ENCODE assay signal across 28 cellular contexts in the genomic region with DNA sequence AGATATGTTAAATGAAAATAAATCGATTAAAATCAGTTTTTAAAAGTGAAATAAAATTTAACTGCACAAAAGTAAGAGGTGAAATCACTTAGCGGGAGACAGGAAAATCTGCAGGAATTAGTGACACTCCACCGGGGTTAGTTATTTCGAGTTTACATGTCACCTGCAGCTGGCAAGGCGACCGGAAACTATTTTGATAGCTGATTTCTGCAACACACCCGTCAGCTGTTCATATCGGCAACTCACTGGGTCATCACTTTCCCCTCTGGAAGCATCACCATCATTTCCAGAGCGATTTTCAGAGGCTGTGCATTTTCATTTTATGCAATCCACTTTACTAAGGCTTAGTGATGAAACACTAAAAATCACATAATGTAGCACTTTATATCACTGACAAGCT. TPM values are rescaled to one million over a fixed set of nuclear protein-coding genes. Genes with fewer than 3 reads are reported as not detected.
"Had no signal": no experiment of that assay in that cellular context is flagged by ENCODE, and none has a peak within 500 bp of the region (broad histone marks: within the 10 kb centered on the region; RNA-seq: fewer than 3 reads in every experiment).

No MANE protein-coding gene starts in this region.

- H3K4me1 ChIP-seq: esophagus squamous epithelium had no signal

- ATAC-seq: activated CD4-positive, CD25-positive, alpha-beta regulatory T cell treated with anti-CD3 and anti-CD28 coated beads, Interleukin-2, amount 50 U/mL, for 24 hours; activated CD8-positive, alpha-beta T cell treated with anti-CD3 and anti-CD28 coated beads for 36 hours; activated T-cell treated with anti-CD3 and anti-CD28 coated beads, Interleukin-2, amount 50 U/mL, for 4 hours; activated T-helper 17 cell treated with anti-CD3 and anti-CD28 coated beads, Interleukin-2, amount 50 U/mL, for 72 hours; effector memory CD8-positive, alpha-beta T cell; gastroesophageal sphincter; WTC11 had no signal

- DNase-seq: activated CD4-positive, alpha-beta T cell treated with anti-CD3 and anti-CD28 coated beads for 48 hours; activated CD4-positive, alpha-beta T cell treated with anti-CD3 and anti-CD28 coated beads, Interleukin-2, amount 50 U/mL, for 1 hour; activated CD4-positive, alpha-beta T cell treated with anti-CD3 and anti-CD28 coated beads, Interleukin-2, amount 50 U/mL, for 48 hours; activated CD8-positive, alpha-beta memory T cell treated with anti-CD3 and anti-CD28 coated beads for 24 hours; activated CD8-positive, alpha-beta T cell treated with anti-CD3 and anti-CD28 coated beads for 36 hours; activated effector memory CD4-positive, alpha-beta T cell treated with Interleukin-2 at 50 U/mL for 16 hours; activated gamma-delta T cell treated with Interleukin-2 at 50 U/mL for 16 hours; activated naive CD4-positive, alpha-beta T cell treated with anti-CD3 and anti-CD28 coated beads, Interleukin-2, amount 50 U/mL, for 16 hours; activated naive CD4-positive, alpha-beta T cell treated with Interleukin-2 at 50 U/mL for 16 hours; activated T-cell treated with anti-CD3 and anti-CD28 coated beads, Interleukin-2, amount 50 U/mL, for 4 hours; amniotic stem cell; anterior cingulate cortex; brain microvascular endothelial cell; effector CD4-positive, alpha-beta T cell; effector memory CD8-positive, alpha-beta T cell; esophagus squamous epithelium; foreskin melanocyte; T-helper 2 cell had no signal

- H3K4me3 ChIP-seq: coronary artery, esophagus squamous epithelium, gastroesophageal sphincter had no signal

- H3K4me1 Mint-ChIP-seq: activated T-helper 17 cell treated with anti-CD3 and anti-CD28 coated beads, Interleukin-2, amount 50 U/mL, for 72 hours; central memory CD8-positive, alpha-beta T cell had no signal

- H3K9me3 Mint-ChIP-seq: activated CD8-positive, alpha-beta T cell treated with anti-CD3 and anti-CD28 coated beads for 36 hours; dendritic cell treated with granulocyte-macrophage colony-stimulating factor and Interleukin-4, amounts not matched to agents 40 ng/mL and 50 ng/mL, for 4 days; WTC11 had no signal

- H3K4me3 Mint-ChIP-seq: activated CD8-positive, alpha-beta T cell treated with anti-CD3 and anti-CD28 coated beads for 36 hours; activated naive CD8-positive, alpha-beta T cell; activated T-cell treated with anti-CD3 and anti-CD28 coated beads, Interleukin-2, amount 50 U/mL, for 4 hours; activated T-helper 17 cell treated with anti-CD3 and anti-CD28 coated beads, Interleukin-2, amount 50 U/mL, for 72 hours; central memory CD8-positive, alpha-beta T cell; dendritic cell treated with granulocyte-macrophage colony-stimulating factor and Interleukin-4, amounts not matched to agents 40 ng/mL and 50 ng/mL, for 4 days; effector memory CD8-positive, alpha-beta T cell; WTC11 had no signal

- H3K27me3 Mint-ChIP-seq: activated naive CD8-positive, alpha-beta T cell; activated T-helper 17 cell treated with anti-CD3 and anti-CD28 coated beads, Interleukin-2, amount 50 U/mL, for 72 hours; central memory CD8-positive, alpha-beta T cell; dendritic cell treated with granulocyte-macrophage colony-stimulating factor and Interleukin-4, amounts not matched to agents 40 ng/mL and 50 ng/mL, for 4 days had no signal

- H3K27ac Mint-ChIP-seq: activated CD8-positive, alpha-beta T cell treated with anti-CD3 and anti-CD28 coated beads for 36 hours; activated naive CD8-positive, alpha-beta T cell; activated T-helper 17 cell treated with anti-CD3 and anti-CD28 coated beads, Interleukin-2, amount 50 U/mL, for 72 hours; dendritic cell treated with granulocyte-macrophage colony-stimulating factor and Interleukin-4, amounts not matched to agents 40 ng/mL and 50 ng/mL, for 4 days; effector memory CD8-positive, alpha-beta T cell; WTC11 had no signal

- H3K9me3 ChIP-seq: esophagus squamous epithelium, gastroesophageal sphincter had no signal

- H3K36me3 Mint-ChIP-seq: activated naive CD8-positive, alpha-beta T cell had no signal

- H3K27me3 ChIP-seq: brain microvascular endothelial cell, esophagus squamous epithelium, gastroesophageal sphincter had no signal

- H3K27ac ChIP-seq: brain microvascular endothelial cell, coronary artery, epithelial cell of prostate, esophagus squamous epithelium, gastroesophageal sphincter, VCaP had no signal

RNA-seq across cellular contexts. Expression of a gene that starts 52.9 kb away (rescaled TPM):
- total RNA-seq: activated T-helper 17 cell treated with anti-CD3 and anti-CD28 coated beads, Interleukin-2, amount 50 U/mL, for 72 hours had no signal
